Comparison of ENCODE assay signal across 8 cellular contexts in genomic region chr10:73743327-73743904, GRCh38. TPM values are rescaled to one million over a fixed set of nuclear protein-coding genes. Genes with fewer than 3 reads are reported as not detected.
DNase-seq lines count a peak whose midpoint lies in the region; ATAC-seq, FAIRE-seq and TF ChIP-seq lines count a peak whose summit lies in the region.

No MANE protein-coding gene starts in this region.

- peak overlapping the region; percentile 56 for H2AK5ac ChIP-seq in mesendoderm (ENCODE audit: low read length)

- no peak for TF ChIP-seq CTCF in cardiac muscle cell (IDR thresholded peaks at IDR 0.05; ENCODE audit: low read depth, low read length)
- TF ChIP-seq CTCF in MCF 10A (IDR thresholded peaks at IDR 0.05; ENCODE audit: unreplicated experiment): no peak
- TF ChIP-seq CTCF in upper lobe of right lung (IDR thresholded peaks at IDR 0.05): no peak

- intact Hi-C loops in Right ventricle myocardium superior (cut with DNase I) (no loop called here), MCF 10A (cut with micrococcal nuclease) (no loop called here), upper lobe of right lung (cut with DNase I) (no loop called here)

- peak overlapping the region; percentile 94 for H2BK5ac ChIP-seq in mesendoderm (ENCODE audit: low read length)

- peak overlapping the region; percentile 100 for H3K27ac Mint-ChIP-seq in MCF 10A (ENCODE audit: low read depth, unreplicated experiment)

- H3K9ac ChIP-seq in mesendoderm (ENCODE audit: low read length): peak overlapping the region; percentile 94

- no peak for ATAC-seq in Right ventricle myocardium superior (ENCODE audit: poor library complexity)
- ATAC-seq in upper lobe of right lung: no peak
- ATAC-seq in HG03460 (IDR thresholded peaks at IDR 0.05; ENCODE audit: unreplicated experiment): no peak
- ATAC-seq in GM19467 (IDR thresholded peaks at IDR 0.05; ENCODE audit: unreplicated experiment): no peak

- no peaks in the 10 kb centered on the region for H3K9me3 Mint-ChIP-seq in MCF 10A (ENCODE audit: unreplicated experiment)

- peaks cover 10% of the 10 kb centered on the region for H3K79me1 ChIP-seq in mesendoderm (ENCODE audit: low read length)

- peaks cover 68% of the 10 kb centered on the region for H3K36me3 Mint-ChIP-seq in MCF 10A (ENCODE audit: insufficient read depth, unreplicated experiment)

- peaks cover 11% of the 10 kb centered on the region for H3K4me1 Mint-ChIP-seq in MCF 10A (ENCODE audit: insufficient read depth, unreplicated experiment)

- H3K4me3 Mint-ChIP-seq in MCF 10A (ENCODE audit: unreplicated experiment): peak overlapping the region; percentile 98

- H3K23ac ChIP-seq in mesendoderm (ENCODE audit: low read length): peak overlapping the region; percentile 91

- H4K5ac ChIP-seq in mesendoderm (ENCODE audit: low read length): peak overlapping the region; percentile 99

- H3K27ac ChIP-seq in cardiac muscle cell: peak overlapping the region; percentile 96
- peak overlapping the region; percentile 51 for H3K27ac ChIP-seq in mesendoderm (ENCODE audit: low read depth, low read length)
- peak overlapping the region; percentile 98 for H3K27ac ChIP-seq in upper lobe of right lung

- POLR2A ChIA-PET in MCF 10A (lab: Yijun Ruan, JAX): interaction anchor here (0.7 to 5.1 kb wide), 19 partner anchors 11 to 1175 kb away, joined by 3 to 195 read pairs (median 5); partner anchors contain the start of genes CAMK2G, CHCHD1, PPP3CB and ZSWIM8

- CTCF ChIA-PET in MCF 10A (lab: Yijun Ruan, JAX): interaction anchor here (0.9 to 2.5 kb wide), 4 partner anchors 12 to 223 kb away, joined by 3 to 9 read pairs (median 6); no protein-coding TSS in a partner anchor

- no CpG with 5 or more reads among the region's 6 CpGs for WGBS in mesendoderm (ENCODE audit: extremely low coverage, insufficient coverage, low lambda C conversion rate)

- H3K4me3 ChIP-seq in cardiac muscle cell: peak overlapping the region; percentile 88
- H3K4me3 ChIP-seq in mesendoderm (ENCODE audit: low read length): peak overlapping the region; percentile 92
- peak overlapping the region; percentile 99 for H3K4me3 ChIP-seq in upper lobe of right lung

- H3K4ac ChIP-seq in mesendoderm (ENCODE audit: low read depth, low read length): peak overlapping the region; percentile 97

- H4K8ac ChIP-seq in mesendoderm (ENCODE audit: low read depth, low read length): no peak overlapping the region

- H3K4me1 ChIP-seq in cardiac muscle cell (ENCODE audit: low read depth) (peaks cover 4% of the 10 kb centered on the region), mesendoderm (ENCODE audit: control insufficient read depth, low read depth, low read length) (peaks cover 13% of the 10 kb centered on the region), upper lobe of right lung (peaks cover 35% of the 10 kb centered on the region)

- H3K79me2 ChIP-seq in mesendoderm (ENCODE audit: control insufficient read depth, insufficient read depth, low read length): peaks cover 5% of the 10 kb centered on the region

- peak overlapping the region; percentile 81 for H3K18ac ChIP-seq in mesendoderm (ENCODE audit: low read length)

- no peak overlapping the region for H2BK120ac ChIP-seq in mesendoderm (ENCODE audit: low read depth, low read length)

- no peak for DNase-seq in cardiac muscle cell (ENCODE audit: low read depth in 1 of 2, low spot score in 1 of 2)
- DNase-seq in Right ventricle myocardium superior: no peak
- no peak for DNase-seq in MCF 10A (ENCODE audit: unreplicated experiment)
- no peak for DNase-seq in mesendoderm
- no peak for DNase-seq in upper lobe of right lung
- no peak for DNase-seq in HTR-8/SVneo (ENCODE audit: insufficient read length, low spot score)

- H3K36me3 ChIP-seq in cardiac muscle cell (peaks cover 4% of the 10 kb centered on the region), mesendoderm (ENCODE audit: control insufficient read depth, insufficient read depth, low read length) (peaks cover 3% of the 10 kb centered on the region), upper lobe of right lung (peaks cover 21% of the 10 kb centered on the region)

- H3K27me3 ChIP-seq in cardiac muscle cell (no peaks in the 10 kb centered on the region), mesendoderm (ENCODE audit: insufficient read depth, low read length, poor library complexity) (no peaks in the 10 kb centered on the region), upper lobe of right lung (no peaks in the 10 kb centered on the region)

- FAIRE-seq in HTR-8/SVneo (lab: Jason Lieb, UNC): no peak

- TSS peak; percentile 91 for BruUV-seq in MCF 10A (replicated peaks; lab: Mats Ljungman, UMichigan)

- no peak overlapping the region for H2BK15ac ChIP-seq in mesendoderm (replicated peaks; ENCODE audit: low read depth)

- H3K4me2 ChIP-seq in mesendoderm (ENCODE audit: low read length): peak overlapping the region; percentile 80

- H3K27me3 Mint-ChIP-seq in MCF 10A (ENCODE audit: insufficient read depth, unreplicated experiment): no peaks in the 10 kb centered on the region

- no peaks in the 10 kb centered on the region for H3K9me3 ChIP-seq in cardiac muscle cell (ENCODE audit: low read depth)
- no peaks in the 10 kb centered on the region for H3K9me3 ChIP-seq in upper lobe of right lung

- H3K56ac ChIP-seq in mesendoderm (ENCODE audit: low read length): peak overlapping the region; percentile 96

RNA-seq across cellular contexts. Expression of gene SEC24C, which starts 0.8 kb away (rescaled TPM):
- 68.6 and 68.7 TPM in 2 replicates for total RNA-seq in cardiac muscle cell
- polyA plus RNA-seq in cardiac muscle cell: 56.6 and 65.2 TPM in 2 replicates
- 42.3 TPM for total RNA-seq in Right ventricle myocardium superior
- total RNA-seq in MCF 10A (2022): 78.0 and 97.9 TPM in 2 replicates
- 31.2 TPM for polyA plus RNA-seq in mesendoderm (2013, experiment 1 of 2)
- 32.6 TPM for polyA plus RNA-seq in mesendoderm (2013, experiment 2 of 2)
- 71.0 TPM for total RNA-seq in upper lobe of right lung

RNA-seq across cellular contexts. Expression of gene CHCHD1, which starts 38.4 kb away (rescaled TPM):
- total RNA-seq in cardiac muscle cell (37.8 and 42.5 TPM in 2 replicates), Right ventricle myocardium superior (28.0 TPM), MCF 10A (2022) (13.1 and 19.5 TPM in 2 replicates), upper lobe of right lung (19.4 TPM)
- polyA plus RNA-seq in cardiac muscle cell: 81.8 and 83.2 TPM in 2 replicates
- 149 TPM for polyA plus RNA-seq in mesendoderm (2013, experiment 1 of 2)
- polyA plus RNA-seq in mesendoderm (2013, experiment 2 of 2): 149 TPM

RNA-seq across cellular contexts. Expression of gene ZSWIM8, which starts 42.0 kb away (rescaled TPM):
- total RNA-seq in cardiac muscle cell (89.3 and 115 TPM in 2 replicates), Right ventricle myocardium superior (40.3 TPM), MCF 10A (2022) (84.2 and 112 TPM in 2 replicates), upper lobe of right lung (117 TPM)
- 37.1 and 63.7 TPM in 2 replicates for polyA plus RNA-seq in cardiac muscle cell
- 20.4 TPM for polyA plus RNA-seq in mesendoderm (2013, experiment 1 of 2)
- polyA plus RNA-seq in mesendoderm (2013, experiment 2 of 2): 22.1 TPM

RNA-seq across cellular contexts. Expression of gene AGAP5, which starts 45.5 kb away (rescaled TPM):
- total RNA-seq in cardiac muscle cell (3.7 and 7.3 TPM in 2 replicates), Right ventricle myocardium superior (3.5 TPM), MCF 10A (2022) (16.0 and 17.3 TPM in 2 replicates), upper lobe of right lung (9.8 TPM)
- polyA plus RNA-seq in cardiac muscle cell: 3.1 and 5.3 TPM in 2 replicates
- 1.6 TPM for polyA plus RNA-seq in mesendoderm (2013, experiment 1 of 2)
- polyA plus RNA-seq in mesendoderm (2013, experiment 2 of 2): 1.1 TPM
